In genomic region chr17:42517516-42517915, GRCh38 we compare ENCODE assay signal across 1 cellular context.
TF ChIP-seq lines count a peak whose summit lies in the region.

No MANE protein-coding gene starts in this region.

TF ChIP-seq in K562, 482 proteins besides CTCF, POLR2A, EP300 and RAD21 (continued from another document):
- TF ChIP-seq E2F1 (CRISPR knock-in tag; IDR thresholded peaks at IDR 0.05) (no peak), SMARCC2 (IDR thresholded peaks at IDR 0.05; ENCODE audit: low read depth) (no peak), CBX3 (IDR thresholded peaks at IDR 0.05; ENCODE audit: borderline replicate concordance in 1 of 2, low read length in 2 of 2) (peak in 1 of 2 experiments; percentile 51; a peak in 1 of 3 replicates), SRSF3 (IDR thresholded peaks at IDR 0.05; ENCODE audit: insufficient read depth, low read length) (no peak), ZNF146 (CRISPR knock-in tag; IDR thresholded peaks at IDR 0.05; ENCODE audit: unreplicated experiment) (no peak), SREBF1 (IDR thresholded peaks at IDR 0.05; ENCODE audit: borderline replicate concordance, low read depth, low read length) (no peak), SMARCA5 (IDR thresholded peaks at IDR 0.05) (no peak)
TF ChIP-seq in K562: peak in this region for 57.
